In genomic region chr9:133478851-133479711, GRCh38 we compare ENCODE assay signal across 8 cellular contexts. TPM values are rescaled to one million over a fixed set of nuclear protein-coding genes. Genes with fewer than 3 reads are reported as not detected.
DNase-seq lines count a peak whose midpoint lies in the region; ATAC-seq and TF ChIP-seq lines count a peak whose summit lies in the region.

SLC2A6 (minus strand) TSS chr9:133479099; CDS start chr9:133479059, 40 bp downstream.

- peaks cover 3% of the 10 kb centered on the region for H3K27me3 Mint-ChIP-seq in glutamatergic neuron (ENCODE audit: unreplicated experiment)

- H3K9me3 Mint-ChIP-seq in activated naive CD4-positive, alpha-beta T cell treated with anti-CD3 and anti-CD28 coated beads, Interleukin-2, amount 50 U/mL, for 72 hours: no peaks in the 10 kb centered on the region
- peaks cover 7% of the 10 kb centered on the region for H3K9me3 Mint-ChIP-seq in glutamatergic neuron (ENCODE audit: unreplicated experiment)

- H3K27ac ChIP-seq in MM.1S (ENCODE audit: low read length) (no peak within 1 kb of the TSS), osteoblast (ENCODE audit: low read depth, low read length) (peak within 1 kb of the TSS; percentile 37), temporal lobe (ENCODE audit: low read depth, low read length) (peak within 1 kb of the TSS; percentile 46)

- H3K9me3 ChIP-seq in MM.1S (replicated peaks; ENCODE audit: insufficient read depth, low read length) (no peaks in the 10 kb centered on the region), osteoblast (ENCODE audit: low read depth, low read length) (no peaks in the 10 kb centered on the region)

- peaks cover 12% of the 10 kb centered on the region for H3K4me1 Mint-ChIP-seq in glutamatergic neuron (ENCODE audit: low read depth, unreplicated experiment)

- peak within 1 kb of the TSS; percentile 56 for H3K4me3 ChIP-seq in MM.1S (ENCODE audit: low read length)
- peak within 1 kb of the TSS; percentile 78 for H3K4me3 ChIP-seq in osteoblast (ENCODE audit: insufficient read depth, low read length)

- peaks cover 41% of the 10 kb centered on the region for H3K27me3 ChIP-seq in MM.1S (replicated peaks; ENCODE audit: insufficient read depth, low read length)
- no peaks in the 10 kb centered on the region for H3K27me3 ChIP-seq in osteoblast (ENCODE audit: insufficient read depth, low read length)

- DNase-seq in GM04504 (ENCODE audit: low read depth) (peak; percentile 51), HCEC 1CT (peak; percentile 78), MM.1S (peak; percentile 81), SKM-1 (lab: John Stamatoyannopoulos, UW; ENCODE audit: unreplicated experiment) (peak; percentile 55), glutamatergic neuron (peak; percentile 96), osteoblast (ENCODE audit: insufficient read length, low spot score, missing footprints) (peak; percentile 100)
- DNase-seq in activated naive CD4-positive, alpha-beta T cell treated with anti-CD3 and anti-CD28 coated beads, Interleukin-2, amount 50 U/mL, for 72 hours (ENCODE audit: low spot score in 2 of 2): peak; percentile 85

- H3K27ac Mint-ChIP-seq in activated naive CD4-positive, alpha-beta T cell treated with anti-CD3 and anti-CD28 coated beads, Interleukin-2, amount 50 U/mL, for 72 hours: no peak within 1 kb of the TSS
- peak within 1 kb of the TSS; percentile 82 for H3K27ac Mint-ChIP-seq in glutamatergic neuron (ENCODE audit: unreplicated experiment)

- H3K4me1 ChIP-seq in MM.1S (ENCODE audit: low read length): peaks cover 11% of the 10 kb centered on the region
- H3K4me1 ChIP-seq in osteoblast (ENCODE audit: insufficient read depth, low read length): peaks cover 13% of the 10 kb centered on the region

- H2AFZ ChIP-seq in MM.1S (ENCODE audit: low read length) (peak within 1 kb of the TSS; percentile 69), osteoblast (ENCODE audit: low read length) (peak within 1 kb of the TSS; percentile 96)

- no peak for TF ChIP-seq CTCF in MM.1S (IDR thresholded peaks at IDR 0.05; ENCODE audit: low read length)
- TF ChIP-seq CTCF in glutamatergic neuron (IDR thresholded peaks at IDR 0.05; ENCODE audit: partially characterized antibody, unreplicated experiment): no peak
- no peak for TF ChIP-seq CTCF in osteoblast (IDR thresholded peaks at IDR 0.05; ENCODE audit: extremely low read depth, low read depth, low read length)

- peak within 1 kb of the TSS; percentile 24; the same call in 1 of the 2 replicates for H3K9ac ChIP-seq in MM.1S (ENCODE audit: low read length)

- H3F3A ChIP-seq in MM.1S (ENCODE audit: insufficient read depth, low read length): no peaks in the 10 kb centered on the region

- H3K79me2 ChIP-seq in MM.1S (ENCODE audit: low read length) (no peaks in the 10 kb centered on the region), osteoblast (ENCODE audit: insufficient read depth, low read length) (peaks cover 11% of the 10 kb centered on the region)

- peak within 1 kb of the TSS; percentile 90 for H3K4me2 ChIP-seq in MM.1S (ENCODE audit: low read depth, low read length)
- peak within 1 kb of the TSS; percentile 92 for H3K4me2 ChIP-seq in osteoblast (ENCODE audit: insufficient read depth, low read length)

- H3K36me3 ChIP-seq in MM.1S (replicated peaks; ENCODE audit: insufficient read depth, low read length): no peaks in the 10 kb centered on the region
- peaks cover 5% of the 10 kb centered on the region for H3K36me3 ChIP-seq in osteoblast (ENCODE audit: insufficient read depth, low read length)

- H3K4me3 Mint-ChIP-seq in glutamatergic neuron (ENCODE audit: unreplicated experiment): peak within 1 kb of the TSS; percentile 91

- H4K20me1 ChIP-seq in MM.1S (ENCODE audit: insufficient read depth, low read length): no peaks in the 10 kb centered on the region
- H4K20me1 ChIP-seq in osteoblast (ENCODE audit: insufficient read depth, low read length): peaks cover under 1% of the 10 kb centered on the region

- peak; percentile 99 to 100 for ATAC-seq in activated naive CD4-positive, alpha-beta T cell treated with anti-CD3 and anti-CD28 coated beads, Interleukin-2, amount 50 U/mL, for 72 hours

- no peaks in the 10 kb centered on the region for H3K36me3 Mint-ChIP-seq in activated naive CD4-positive, alpha-beta T cell treated with anti-CD3 and anti-CD28 coated beads, Interleukin-2, amount 50 U/mL, for 72 hours
- no peaks in the 10 kb centered on the region for H3K36me3 Mint-ChIP-seq in glutamatergic neuron (ENCODE audit: unreplicated experiment)

- no peaks in the 10 kb centered on the region for H3K9me2 ChIP-seq in MM.1S (replicated peaks; ENCODE audit: insufficient read depth, low read length)

RNA-seq across cellular contexts. Expression of gene SLC2A6, which starts in this region (rescaled TPM):
- 1 to 10 TPM; 1.0 to 1.8 TPM for total RNA-seq in activated naive CD4-positive, alpha-beta T cell treated with anti-CD3 and anti-CD28 coated beads, Interleukin-2, amount 50 U/mL, for 72 hours
- total RNA-seq in glutamatergic neuron (ENCODE audit: unreplicated experiment) (104 TPM), osteoblast (25.3 TPM in 2 replicates), temporal lobe (9.3 TPM)
